In genomic region chr3:89570465-89570864, GRCh38 we compare ENCODE assay signal across 19 cellular contexts.
DNase-seq lines count a peak whose midpoint lies in the region; ATAC-seq and TF ChIP-seq lines count a peak whose summit lies in the region.
"Had no signal": no experiment of that assay in that cellular context is flagged by ENCODE, and none has a peak within 500 bp of the region (broad histone marks: within the 10 kb centered on the region; RNA-seq: fewer than 3 reads in every experiment).

No MANE protein-coding gene starts in this region.

- H2BK15ac ChIP-seq in neuronal stem cell (ENCODE audit: low read length), result no peak overlapping the region

- DNase-seq in Right ventricle myocardium inferior (ENCODE audit: missing footprints), result peak; percentile 53
- no peak for DNase-seq in right atrium auricular region (ENCODE audit: low spot score)
- DNase-seq in UCSD-AML1 (lab: John Stamatoyannopoulos, UW; ENCODE audit: unreplicated experiment), result peak; percentile 3
- DNase-seq in globus pallidus (ENCODE audit: low spot score), result peak; percentile 8
- DNase-seq in neuronal stem cell (ENCODE audit: low spot score), result no peak
- DNase-seq in SKM-1 treated with dmso at 0.1 percent for 144 hours (lab: John Stamatoyannopoulos, UW; ENCODE audit: unreplicated experiment), result no peak
- no peak for DNase-seq in SIG-M5 treated with dmso at 0.1 percent for 504 hours (lab: John Stamatoyannopoulos, UW; ENCODE audit: unreplicated experiment)
- DNase-seq: AML-193; Caco-2; Calu3; CD4-positive, alpha-beta T cell; CD8-positive, alpha-beta T cell; DMS79 treated with DMSO at 0.1 percent for 48 hours; GF-D8 had no signal

- peak overlapping the region; percentile 27 for H3K18ac ChIP-seq in neuronal stem cell (ENCODE audit: low read length)

- no peak overlapping the region for H3K14ac ChIP-seq in neuronal stem cell (ENCODE audit: low read length)

- no peak overlapping the region for H2AK5ac ChIP-seq in neuronal stem cell (ENCODE audit: low read depth, low read length)

- ATAC-seq in Right ventricle myocardium inferior (no peak), HG03571 (IDR thresholded peaks at IDR 0.05; ENCODE audit: unreplicated experiment) (no peak)
- ATAC-seq: A549; CD8-positive, alpha-beta T cell had no signal

- no CpG with 5 or more reads among the region's 6 CpGs for WGBS in neuronal stem cell (ENCODE audit: extremely low coverage in 2 of 2, insufficient read length in 2 of 2, insufficient replicate concordance in 1 of 2), 2 donors

- H3K27ac ChIP-seq in right atrium auricular region (no peak overlapping the region), neuronal stem cell (replicated peaks; ENCODE audit: low read length) (no peak overlapping the region)
- H3K27ac ChIP-seq: 22Rv1; A549; BLaER1 treated with 17β-estradiol and CSF1 and Interleukin-3, amounts not matched to agents 10 nM and 100 nM; C4-2B had no signal

- TF ChIP-seq CTCF in right atrium auricular region (IDR thresholded peaks at IDR 0.05), result no peak

- H2BK5ac ChIP-seq in neuronal stem cell (ENCODE audit: low read length), result no peak overlapping the region

- H3K4me1 ChIP-seq in right atrium auricular region (peaks cover 0 to 16% of the 10 kb centered on the region in 2 donors), neuronal stem cell (ENCODE audit: control insufficient read depth in 2 of 2, insufficient read depth in 1 of 2, low read depth in 1 of 2, low read length in 2 of 2) (no peaks in the 10 kb centered on the region)
- H3K4me1 ChIP-seq: A549, Caco-2 had no signal

- peak overlapping the region; percentile 92 for H4K8ac ChIP-seq in neuronal stem cell (ENCODE audit: low read depth, low read length)

- intact Hi-C loops in Right ventricle myocardium inferior (cut with DNase I), result no loop called here

- H3K9me3 ChIP-seq in right atrium auricular region (peaks cover 0 to 22% of the 10 kb centered on the region in 2 donors), neuronal stem cell (replicated peaks in 1 of 2; ENCODE audit: control insufficient read depth in 2 of 2, insufficient read depth in 1 of 2, low read depth in 1 of 2, low read length in 2 of 2) (peaks cover 0 to 4% of the 10 kb centered on the region in 2 donors)
- H3K9me3 ChIP-seq: A549, Caco-2 had no signal

- no peak overlapping the region for H3K9ac ChIP-seq in neuronal stem cell (ENCODE audit: low read depth, low read length, poor library complexity)
- H3K9ac ChIP-seq: BLaER1 treated with 17β-estradiol and CSF1 and Interleukin-3, amounts not matched to agents 10 nM and 100 nM had no signal

- no peak overlapping the region for H2BK12ac ChIP-seq in neuronal stem cell (ENCODE audit: low read length)

- H3K4me3 ChIP-seq in right atrium auricular region (no peak overlapping the region), neuronal stem cell (ENCODE audit: low read length in 2 of 2) (no peak overlapping the region)
- H3K4me3 ChIP-seq: A549; BLaER1 treated with 17β-estradiol and CSF1 and Interleukin-3, amounts not matched to agents 10 nM and 100 nM had no signal

- no peaks in the 10 kb centered on the region for H3K36me3 ChIP-seq in right atrium auricular region
- no peaks in the 10 kb centered on the region for H3K36me3 ChIP-seq in neuronal stem cell (replicated peaks in 1 of 2; ENCODE audit: control insufficient read depth in 2 of 2, insufficient read depth in 2 of 2, low read length in 2 of 2)
- H3K36me3 ChIP-seq: BLaER1 treated with 17β-estradiol and CSF1 and Interleukin-3, amounts not matched to agents 10 nM and 100 nM had no signal

- no peak overlapping the region for H2BK120ac ChIP-seq in neuronal stem cell (ENCODE audit: low read depth, low read length)

- H3K27me3 ChIP-seq in right atrium auricular region (no peaks in the 10 kb centered on the region), neuronal stem cell (ENCODE audit: control insufficient read depth in 3 of 3, insufficient read depth in 3 of 3, low read depth in 1 of 3, low read length in 3 of 3) (no peaks in the 10 kb centered on the region)
- H3K27me3 ChIP-seq: BLaER1 treated with 17β-estradiol and CSF1 and Interleukin-3, amounts not matched to agents 10 nM and 100 nM had no signal

- H4K91ac ChIP-seq in neuronal stem cell (ENCODE audit: low read depth, low read length, poor library complexity), result no peak overlapping the region

- peak overlapping the region; percentile 34 for H3K23ac ChIP-seq in neuronal stem cell (ENCODE audit: low read depth, low read length, poor library complexity)

- no peak overlapping the region for H3K4me2 ChIP-seq in neuronal stem cell (ENCODE audit: insufficient read depth, low read length, poor library complexity, severe bottlenecking)
- H3K4me2 ChIP-seq: A549; BLaER1 treated with 17β-estradiol and CSF1 and Interleukin-3, amounts not matched to agents 10 nM and 100 nM had no signal

- no peak overlapping the region for H3K4ac ChIP-seq in neuronal stem cell (ENCODE audit: low read length)

- no peaks in the 10 kb centered on the region for H3K79me1 ChIP-seq in neuronal stem cell (ENCODE audit: low read depth, low read length)

- no peak overlapping the region for H2AFZ ChIP-seq in neuronal stem cell (ENCODE audit: low read length)

Comparison
In these comparisons a context has a peak if more than half of its experiments do, and no peak if none do; other contexts are left out.
1. DNase-seq: peak in Right ventricle myocardium inferior (single experiment), UCSD-AML1 (single experiment) and globus pallidus (single experiment); none in right atrium auricular region (single experiment), neuronal stem cell (single experiment), SKM-1 treated with dmso at 0.1 percent for 144 hours (single experiment) and SIG-M5 treated with dmso at 0.1 percent for 504 hours (single experiment).